1 cellular context compared by ENCODE assay signal in genomic region chr5:4245076-4245475, GRCh38.
TF ChIP-seq lines count a peak whose summit lies in the region.

No MANE protein-coding gene starts in this region.

TF ChIP-seq in GM23338, 12 proteins besides CTCF, POLR2A, EP300 and RAD21 (continued from another document):
- no peak for TF ChIP-seq REST (IDR thresholded peaks at IDR 0.05; ENCODE audit: unreplicated experiment)
- TF ChIP-seq ZNF114 (CRISPR knock-in tag; IDR thresholded peaks at IDR 0.05), result no peak
- TF ChIP-seq EZH2 (IDR thresholded peaks at IDR 0.05; ENCODE audit: low read depth, unreplicated experiment), result no peak
